ENCODE assay signal across 29 cellular contexts in genomic region chr21:46662765-46663500, GRCh38. TPM values are rescaled to one million over a fixed set of nuclear protein-coding genes. Genes with fewer than 3 reads are reported as not detected.
DNase-seq lines count a peak whose midpoint lies in the region; ATAC-seq and TF ChIP-seq lines count a peak whose summit lies in the region.
"Had no signal": no experiment of that assay in that cellular context is flagged by ENCODE, and none has a peak within 500 bp of the region (broad histone marks: within the 10 kb centered on the region; RNA-seq: fewer than 3 reads in every experiment).

No MANE protein-coding gene starts in this region.

- H3K27ac Mint-ChIP-seq in CD8-positive, alpha-beta T cell = peak overlapping the region; percentile 38
- H3K27ac Mint-ChIP-seq in HFFc6 = peak overlapping the region; percentile 18; the same call in 1 of the 2 replicates
- H3K27ac Mint-ChIP-seq in activated naive CD8-positive, alpha-beta T cell treated with anti-CD3 and anti-CD28 coated beads for 36 hours = peak overlapping the region; percentile 40
- no peak overlapping the region for H3K27ac Mint-ChIP-seq in CD4-positive, alpha-beta T cell
- H3K27ac Mint-ChIP-seq: activated CD8-positive, alpha-beta T cell treated with anti-CD3 and anti-CD28 coated beads for 36 hours; activated naive CD4-positive, alpha-beta T cell treated with anti-CD3 and anti-CD28 coated beads for 36 hours; activated T-helper 1 cell treated with anti-CD3 and anti-CD28 coated beads, Interleukin-12 subunit alpha, Interleukin-12 subunit beta, Interleukin-2, Interleukin-4 antibody, amounts not matched to agents 30 ng/mL and 10 ng/mL and 1 ng/mL, durations not matched to agents 14 hours and 24 hours and 36 hours; B cell had no signal

- H3K4me1 Mint-ChIP-seq in CD8-positive, alpha-beta T cell (ENCODE audit: low read depth) = peaks cover 30% of the 10 kb centered on the region
- H3K4me1 Mint-ChIP-seq in HFFc6 (ENCODE audit: low read depth) = peaks cover 18% of the 10 kb centered on the region
- H3K4me1 Mint-ChIP-seq in activated naive CD8-positive, alpha-beta T cell treated with anti-CD3 and anti-CD28 coated beads for 36 hours = peaks cover 28% of the 10 kb centered on the region
- peaks cover 32% of the 10 kb centered on the region for H3K4me1 Mint-ChIP-seq in CD4-positive, alpha-beta T cell (ENCODE audit: low read depth)

- DNase-seq in CD8-positive, alpha-beta T cell = no peak
- DNase-seq in HFFc6 (no peak), islet precursor cell (peak; percentile 69), WERI-Rb-1 (no peak), sigmoid colon (no peak)
- no peak for DNase-seq in activated naive CD8-positive, alpha-beta T cell treated with anti-CD3 and anti-CD28 coated beads for 36 hours
- no peak for DNase-seq in CD4-positive, alpha-beta T cell
- DNase-seq: activated CD4-positive, CD25-positive, alpha-beta regulatory T cell treated with anti-CD3 and anti-CD28 coated beads, Interleukin-2, amount 50 U/mL, for 72 hours; activated CD8-positive, alpha-beta memory T cell treated with anti-CD3 and anti-CD28 coated beads, Interleukin-2, amount 50 U/mL, for 48 hours; activated CD8-positive, alpha-beta T cell treated with anti-CD3 and anti-CD28 coated beads for 36 hours; activated naive CD4-positive, alpha-beta T cell treated with anti-CD3 and anti-CD28 coated beads for 36 hours; amygdala; brain microvascular endothelial cell; DMS 273 treated with DMSO at 0.1 percent for 48 hours; left lung; NCI-H1092; NCI-H1694 treated with DMSO at 0.1 percent for 48 hours; NCI-H446 treated with DMSO at 0.1 percent for 48 hours; NCI-H82; stimulated activated CD4-positive, alpha-beta T cell treated with anti-CD3 and anti-CD28 coated beads, Interleukin-4, amount 100 ng/mL, for 1 hour; T-helper 2 cell; tibial artery had no signal

- H3K27me3 ChIP-seq in CD8-positive, alpha-beta T cell (ENCODE audit: insufficient read depth, low read length) = no peaks in the 10 kb centered on the region
- H3K27me3 ChIP-seq in WERI-Rb-1 (ENCODE audit: insufficient read depth, low read depth, severe bottlenecking) (no peaks in the 10 kb centered on the region), sigmoid colon (peaks cover 0 to 16% (median 14%) of the 10 kb centered on the region in 3 donors)
- H3K27me3 ChIP-seq in CD4-positive, alpha-beta T cell (ENCODE audit: control insufficient read depth, insufficient read depth, low read length) = peaks cover 2% of the 10 kb centered on the region
- H3K27me3 ChIP-seq: brain microvascular endothelial cell, tibial artery had no signal

- no peak for TF ChIP-seq POLR2A in sigmoid colon (IDR thresholded peaks at IDR 0.05)

- H3K9me3 ChIP-seq in CD8-positive, alpha-beta T cell (ENCODE audit: low read length) = no peaks in the 10 kb centered on the region
- no peaks in the 10 kb centered on the region for H3K9me3 ChIP-seq in WERI-Rb-1 (ENCODE audit: severe bottlenecking)
- H3K9me3 ChIP-seq in CD4-positive, alpha-beta T cell (ENCODE audit: control insufficient read depth, low read length) = no peaks in the 10 kb centered on the region
- no peaks in the 10 kb centered on the region for H3K9me3 ChIP-seq in sigmoid colon
- H3K9me3 ChIP-seq: left lung, prostate gland, tibial artery had no signal

- CTCF ChIA-PET in CD8-positive, alpha-beta T cell (lab: Charles Lee) = no interaction called here
- CTCF ChIA-PET in CD4-positive, alpha-beta T cell (lab: Charles Lee) = no interaction called here

- no peaks in the 10 kb centered on the region for H3K9me3 Mint-ChIP-seq in CD8-positive, alpha-beta T cell
- H3K9me3 Mint-ChIP-seq in HFFc6 = no peaks in the 10 kb centered on the region
- no peaks in the 10 kb centered on the region for H3K9me3 Mint-ChIP-seq in activated naive CD8-positive, alpha-beta T cell treated with anti-CD3 and anti-CD28 coated beads for 36 hours
- H3K9me3 Mint-ChIP-seq in CD4-positive, alpha-beta T cell = no peaks in the 10 kb centered on the region
- H3K9me3 Mint-ChIP-seq: activated CD8-positive, alpha-beta T cell treated with anti-CD3 and anti-CD28 coated beads for 36 hours; activated naive CD4-positive, alpha-beta T cell treated with anti-CD3 and anti-CD28 coated beads for 36 hours; activated T-helper 1 cell treated with anti-CD3 and anti-CD28 coated beads, Interleukin-12 subunit alpha, Interleukin-12 subunit beta, Interleukin-2, Interleukin-4 antibody, amounts not matched to agents 30 ng/mL and 10 ng/mL and 1 ng/mL, durations not matched to agents 14 hours and 24 hours and 36 hours had no signal

- no peaks in the 10 kb centered on the region for H3K27me3 Mint-ChIP-seq in CD8-positive, alpha-beta T cell (ENCODE audit: low read depth)
- H3K27me3 Mint-ChIP-seq in HFFc6 (ENCODE audit: insufficient read depth) = no peaks in the 10 kb centered on the region; the same call in 1 of the 2 replicates
- no peaks in the 10 kb centered on the region for H3K27me3 Mint-ChIP-seq in activated naive CD8-positive, alpha-beta T cell treated with anti-CD3 and anti-CD28 coated beads for 36 hours
- H3K27me3 Mint-ChIP-seq in CD4-positive, alpha-beta T cell = no peaks in the 10 kb centered on the region
- H3K27me3 Mint-ChIP-seq: activated CD8-positive, alpha-beta T cell treated with anti-CD3 and anti-CD28 coated beads for 36 hours had no signal

- H3K36me3 Mint-ChIP-seq in CD8-positive, alpha-beta T cell = peaks cover 53% of the 10 kb centered on the region
- H3K36me3 Mint-ChIP-seq in HFFc6 (ENCODE audit: low read depth) = peaks cover 19% of the 10 kb centered on the region
- peaks cover 10% of the 10 kb centered on the region for H3K36me3 Mint-ChIP-seq in activated naive CD8-positive, alpha-beta T cell treated with anti-CD3 and anti-CD28 coated beads for 36 hours
- peaks cover 65% of the 10 kb centered on the region for H3K36me3 Mint-ChIP-seq in CD4-positive, alpha-beta T cell (ENCODE audit: low read depth)

- no peak for TF ChIP-seq CTCF in CD8-positive, alpha-beta T cell (IDR thresholded peaks at IDR 0.05)
- TF ChIP-seq CTCF in HFFc6 (IDR thresholded peaks at IDR 0.05) = no peak
- no peak for TF ChIP-seq CTCF in WERI-Rb-1 (IDR thresholded peaks at IDR 0.05; ENCODE audit: low read depth, low read length)
- no peak for TF ChIP-seq CTCF in CD4-positive, alpha-beta T cell (IDR thresholded peaks at IDR 0.05)
- no peak for TF ChIP-seq CTCF in sigmoid colon (IDR thresholded peaks at IDR 0.05)

- POLR2A ChIA-PET in CD8-positive, alpha-beta T cell (lab: Charles Lee) = interaction anchor here (1.4 kb wide), 1 partner anchor 162 kb away, joined by 4 read pairs; no protein-coding TSS in a partner anchor
- POLR2A ChIA-PET in CD4-positive, alpha-beta T cell (lab: Charles Lee) = no interaction called here

- no peak for TF ChIP-seq EP300 in sigmoid colon (IDR thresholded peaks at IDR 0.05)

- peaks cover 12% of the 10 kb centered on the region for H3K36me3 ChIP-seq in CD8-positive, alpha-beta T cell (ENCODE audit: insufficient read depth, low read length)
- H3K36me3 ChIP-seq in WERI-Rb-1 = peaks cover 24% of the 10 kb centered on the region
- peaks cover 0 to 35% (median 10%) of the 10 kb centered on the region in 4 donors for H3K36me3 ChIP-seq in sigmoid colon
- H3K36me3 ChIP-seq: prostate gland had no signal

- H3K27ac ChIP-seq in CD8-positive, alpha-beta T cell (ENCODE audit: low read depth, low read length) = no peak overlapping the region
- H3K27ac ChIP-seq in WERI-Rb-1 (no peak overlapping the region), sigmoid colon (no peak overlapping the region)
- no peak overlapping the region for H3K27ac ChIP-seq in CD4-positive, alpha-beta T cell (ENCODE audit: low read depth, low read length)
- H3K27ac ChIP-seq: brain microvascular endothelial cell, left lung, prostate gland had no signal

- peaks cover 19% of the 10 kb centered on the region for H3K4me1 ChIP-seq in CD8-positive, alpha-beta T cell (ENCODE audit: insufficient read depth, low read length)
- peaks cover 0 to 20% (median 12%) of the 10 kb centered on the region in 4 donors for H3K4me1 ChIP-seq in sigmoid colon
- H3K4me1 ChIP-seq: prostate gland had no signal

- ATAC-seq in CD8-positive, alpha-beta T cell = no peak
- ATAC-seq in CD4-positive, alpha-beta T cell (ENCODE audit: poor library complexity) = no peak
- ATAC-seq in GM21390 (IDR thresholded peaks at IDR 0.05; ENCODE audit: unreplicated experiment) = no peak
- ATAC-seq: activated CD8-positive, alpha-beta T cell treated with anti-CD3 and anti-CD28 coated beads for 36 hours; HCT116; left lung had no signal

- intact Hi-C loops in CD8-positive, alpha-beta T cell (cut with DNase I, micrococcal nuclease) = no loop called here
- intact Hi-C loops in CD4-positive, alpha-beta T cell (cut with DNase I, micrococcal nuclease) = no loop called here
- intact Hi-C loops in sigmoid colon (cut with DNase I) = no loop called here

- H3K4me3 ChIP-seq in CD8-positive, alpha-beta T cell (ENCODE audit: low read depth, low read length) = no peak overlapping the region
- H3K4me3 ChIP-seq in WERI-Rb-1 (ENCODE audit: low read depth, low read length) = no peak overlapping the region
- H3K4me3 ChIP-seq in sigmoid colon = peak overlapping the region in 1 of 4 donors; percentile 44
- H3K4me3 ChIP-seq: left lung, prostate gland had no signal

- no peak overlapping the region for H3K4me3 Mint-ChIP-seq in CD8-positive, alpha-beta T cell
- H3K4me3 Mint-ChIP-seq in HFFc6 = no peak overlapping the region
- H3K4me3 Mint-ChIP-seq in activated naive CD8-positive, alpha-beta T cell treated with anti-CD3 and anti-CD28 coated beads for 36 hours = no peak overlapping the region
- H3K4me3 Mint-ChIP-seq in CD4-positive, alpha-beta T cell = no peak overlapping the region
- H3K4me3 Mint-ChIP-seq: activated CD8-positive, alpha-beta T cell treated with anti-CD3 and anti-CD28 coated beads for 36 hours; activated naive CD4-positive, alpha-beta T cell treated with anti-CD3 and anti-CD28 coated beads for 36 hours; activated T-helper 1 cell treated with anti-CD3 and anti-CD28 coated beads, Interleukin-12 subunit alpha, Interleukin-12 subunit beta, Interleukin-2, Interleukin-4 antibody, amounts not matched to agents 30 ng/mL and 10 ng/mL and 1 ng/mL, durations not matched to agents 14 hours and 24 hours and 36 hours; B cell had no signal

- 93 to 95% methylated on average over 21 of the region's 21 CpGs for WGBS in sigmoid colon, 2 donors

RNA-seq across cellular contexts. Expression of gene PRMT2, which starts 27.5 kb away (rescaled TPM):
- 10 to 100 TPM; 78.8 to 78.9 TPM for total RNA-seq in CD8-positive, alpha-beta T cell
- total RNA-seq in HFFc6 (2021; fragmentation: NEBNext Ultra II Directional; extraction: Animal tissue kit (Norgen Biotek cat#: 25700)) = 100 to 1,000 TPM in 4 of 6 experiments, 10 to 100 TPM in 2; 98.9 to 111 (median 105) TPM
- total RNA-seq in activated naive CD8-positive, alpha-beta T cell treated with anti-CD3 and anti-CD28 coated beads for 36 hours = 10 to 100 TPM; 56.8 to 59.9 TPM
- total RNA-seq in CD4-positive, alpha-beta T cell = 100 to 1,000 TPM in 1 of 2 experiments, 10 to 100 TPM in 1; 97.1 to 101 TPM
- total RNA-seq in sigmoid colon = 100 to 1,000 TPM in 3 of 4 donors, 10 to 100 TPM in 1; 85.7 to 128 (median 109) TPM
- 10 to 100 TPM; 68.0 to 96.1 (median 90.4) TPM for polyA plus RNA-seq in sigmoid colon

RNA-seq across cellular contexts. Expression of gene S100B, which starts 58.1 kb away (rescaled TPM):
- total RNA-seq in CD8-positive, alpha-beta T cell = 10 to 100 TPM; 26.9 to 27.1 TPM
- total RNA-seq in HFFc6 (2021; fragmentation: NEBNext Ultra II Directional; extraction: Animal tissue kit (Norgen Biotek cat#: 25700)) = not detected
- 10 to 100 TPM in 1 of 2 experiments, 1 to 10 TPM in 1; 8.7 to 10.5 TPM for total RNA-seq in activated naive CD8-positive, alpha-beta T cell treated with anti-CD3 and anti-CD28 coated beads for 36 hours
- under 1 TPM; 0.47 to 0.52 TPM for total RNA-seq in CD4-positive, alpha-beta T cell
- total RNA-seq in sigmoid colon = 100 to 1,000 TPM in 1 of 4 donors, 10 to 100 TPM in 3; 28.5 to 126 (median 41.0) TPM
- 10 to 100 TPM; 14.3 to 23.7 (median 20.4) TPM for polyA plus RNA-seq in sigmoid colon
- total RNA-seq: activated T-helper 1 cell treated with anti-CD3 and anti-CD28 coated beads, Interleukin-12 subunit alpha, Interleukin-12 subunit beta, Interleukin-2, Interleukin-4 antibody, amounts not matched to agents 30 ng/mL and 10 ng/mL and 1 ng/mL, durations not matched to agents 14 hours and 24 hours and 36 hours; B cell; endothelial cell of umbilical vein; glomerular endothelial cell had no signal
- polyA plus RNA-seq: endothelial cell of umbilical vein had no signal

Comparison
In these comparisons a context has a peak if more than half of its experiments do, and no peak if none do; other contexts are left out.
1. RNA of gene S100B, which starts 58.1 kb away (total RNA-seq): 28.5 to 126 TPM in sigmoid colon, 26.9 to 27.1 TPM in CD8-positive, alpha-beta T cell and 8.7 to 10.5 TPM in activated naive CD8-positive, alpha-beta T cell treated with anti-CD3 and anti-CD28 coated beads for 36 hours; 0.47 to 0.52 TPM in CD4-positive, alpha-beta T cell and not detected in HFFc6; every median in the first group is over 4 times any median in the second.